Comparison of ENCODE assay signal across 8 cellular contexts in genomic region chr6:52416629-52417151, GRCh38. TPM values are rescaled to one million over a fixed set of nuclear protein-coding genes. Genes with fewer than 3 reads are reported as not detected.
DNase-seq lines count a peak whose midpoint lies in the region; ATAC-seq and TF ChIP-seq lines count a peak whose summit lies in the region.

No MANE protein-coding gene starts in this region.

- H3K9me3 ChIP-seq in osteoblast (ENCODE audit: low read depth, low read length): no peaks in the 10 kb centered on the region

- no peak overlapping the region for H3K4me3 ChIP-seq in AG10803 (ENCODE audit: low read length)
- H3K4me3 ChIP-seq in GM12864 (ENCODE audit: low read depth, low read length): no peak overlapping the region
- H3K4me3 ChIP-seq in fibroblast of the aortic adventitia (ENCODE audit: low read depth, low read length): no peak overlapping the region
- H3K4me3 ChIP-seq in osteoblast (ENCODE audit: insufficient read depth, low read length): no peak overlapping the region

- peaks cover 16% of the 10 kb centered on the region for H3K79me2 ChIP-seq in osteoblast (ENCODE audit: insufficient read depth, low read length)

- no peak overlapping the region for H3K4me2 ChIP-seq in osteoblast (ENCODE audit: insufficient read depth, low read length)

- no peaks in the 10 kb centered on the region for H4K20me1 ChIP-seq in osteoblast (ENCODE audit: insufficient read depth, low read length)

- no peaks in the 10 kb centered on the region for H3K27me3 ChIP-seq in osteoblast (ENCODE audit: insufficient read depth, low read length)

- TF ChIP-seq CTCF in AG10803 (conservative IDR thresholded peaks at IDR 0.05; ENCODE audit: low read length) (peak; percentile 86), GM12864 (IDR thresholded peaks at IDR 0.05; ENCODE audit: low read depth, low read length, missing control alignments) (peak; percentile 75), fibroblast of the aortic adventitia (IDR thresholded peaks at IDR 0.05; ENCODE audit: insufficient read depth, low read length) (peak; percentile 81), osteoblast (IDR thresholded peaks at IDR 0.05; ENCODE audit: extremely low read depth, low read depth, low read length) (peak; percentile 85)

- ATAC-seq in GM21526 (IDR thresholded peaks at IDR 0.05; ENCODE audit: low FRiP score, unreplicated experiment): no peak

- H3K27ac ChIP-seq in osteoblast (ENCODE audit: low read depth, low read length): peak overlapping the region; percentile 98

- H3K36me3 ChIP-seq in osteoblast (ENCODE audit: insufficient read depth, low read length): no peaks in the 10 kb centered on the region

- peaks cover 45% of the 10 kb centered on the region for H3K4me1 ChIP-seq in osteoblast (ENCODE audit: insufficient read depth, low read length)

- DNase-seq in AG10803 (ENCODE audit: low read depth): peak; percentile 80
- DNase-seq in GM12864 (ENCODE audit: low read depth): peak; percentile 60
- peak; percentile 52 for DNase-seq in NCI-H146 treated with DMSO at 0.1 percent for 48 hours (lab: John Stamatoyannopoulos, UW; ENCODE audit: unreplicated experiment)
- DNase-seq in T-helper 1 cell: peak in 3 of 5 donors; percentile 13 to 66 (median 34)
- DNase-seq in fibroblast of the aortic adventitia (ENCODE audit: low read depth): peak; percentile 90
- DNase-seq in osteoblast (ENCODE audit: insufficient read length, low spot score, missing footprints): peak; percentile 58
- DNase-seq in GM19238 (ENCODE audit: insufficient read length, low spot score): no peak

- no peak overlapping the region for H2AFZ ChIP-seq in osteoblast (ENCODE audit: low read length)

RNA-seq across cellular contexts. Expression of gene EFHC1, which starts 3.5 kb away (rescaled TPM):
- total RNA-seq in fibroblast of the aortic adventitia (ENCODE audit: low replicate concordance) (30.3 and 44.2 TPM in 2 replicates), osteoblast (31.1 and 31.2 TPM in 2 replicates)

RNA-seq across cellular contexts. Expression of gene PAQR8, which starts 54.7 kb away (rescaled TPM):
- total RNA-seq in fibroblast of the aortic adventitia (ENCODE audit: low replicate concordance) (3.5 and 8.6 TPM in 2 replicates), osteoblast (3.5 and 3.6 TPM in 2 replicates)
